Comparison of ENCODE assay signal across 21 cellular contexts in genomic region chr2:64814007-64814406, GRCh38.
"Had no signal": no experiment of that assay in that cellular context is flagged by ENCODE, and none has a peak within 500 bp of the region (broad histone marks: within the 10 kb centered on the region; RNA-seq: fewer than 3 reads in every experiment).

No MANE protein-coding gene starts in this region.

- H3K4me1 Mint-ChIP-seq: nephron had no signal

- H3K27me3 ChIP-seq: colonic mucosa, hepatocyte, suprapubic skin, thyroid gland had no signal

- H3K4me2 ChIP-seq: hepatocyte had no signal

- H3K9me3 Mint-ChIP-seq: memory B cell; nephron; stimulated activated effector memory CD8-positive, alpha-beta T cell treated with anti-CD3 and anti-CD28 coated beads, Interleukin-12 subunit alpha, Interleukin-12 subunit beta, amount 100 ng/mL, for 72 hours; type B pancreatic cell had no signal

- DNase-seq: colonic mucosa; dermis blood vessel endothelial cell; foreskin melanocyte; head of caudate nucleus; kidney; left cardiac atrium; left ventricle myocardium inferior; lower lobe of right lung; midbrain; naive B cell; posterior cingulate gyrus; stimulated activated CD4-positive, alpha-beta T cell treated with anti-CD3 and anti-CD28 coated beads, Interleukin-4, amount 100 ng/mL, for 1 hour; stimulated activated CD8-positive, alpha-beta memory T cell treated with anti-CD3 and anti-CD28 coated beads, Interleukin-4, amount 100 ng/mL, for 48 hours; stimulated activated naive CD8-positive, alpha-beta T cell treated with anti-CD3 and anti-CD28 coated beads, Interleukin-15, amount 100 ng/mL, for 72 hours; thyroid gland had no signal

- H3K27ac Mint-ChIP-seq: memory B cell; naive B cell; nephron; stimulated activated effector memory CD8-positive, alpha-beta T cell treated with anti-CD3 and anti-CD28 coated beads, Interleukin-12 subunit alpha, Interleukin-12 subunit beta, amount 100 ng/mL, for 72 hours; type B pancreatic cell had no signal

- H3K4me1 ChIP-seq: colonic mucosa, suprapubic skin had no signal

- H3K9me3 ChIP-seq: colonic mucosa, lower lobe of right lung, suprapubic skin, thyroid gland had no signal

- H3K4me3 Mint-ChIP-seq: memory B cell; naive B cell; nephron; stimulated activated effector memory CD8-positive, alpha-beta T cell treated with anti-CD3 and anti-CD28 coated beads, Interleukin-12 subunit alpha, Interleukin-12 subunit beta, amount 100 ng/mL, for 72 hours; stimulated activated naive CD8-positive, alpha-beta T cell treated with anti-CD3 and anti-CD28 coated beads, Interleukin-15, amount 100 ng/mL, for 72 hours; type B pancreatic cell had no signal

- ATAC-seq: left cardiac atrium; lower lobe of right lung; stimulated activated effector memory CD8-positive, alpha-beta T cell treated with anti-CD3 and anti-CD28 coated beads, Interleukin-12 subunit alpha, Interleukin-12 subunit beta, amount 100 ng/mL, for 72 hours; stimulated activated naive CD8-positive, alpha-beta T cell treated with anti-CD3 and anti-CD28 coated beads, Interleukin-15, amount 100 ng/mL, for 72 hours had no signal

- H3K36me3 Mint-ChIP-seq: memory B cell; stimulated activated effector memory CD8-positive, alpha-beta T cell treated with anti-CD3 and anti-CD28 coated beads, Interleukin-12 subunit alpha, Interleukin-12 subunit beta, amount 100 ng/mL, for 72 hours; type B pancreatic cell had no signal

- H3K79me2 ChIP-seq: hepatocyte had no signal

- H3K27ac ChIP-seq: colonic mucosa, hepatocyte, left ventricle myocardium inferior, lower lobe of right lung, suprapubic skin, thyroid gland had no signal

- H3K36me3 ChIP-seq: colonic mucosa, left ventricle myocardium inferior, lower lobe of right lung, suprapubic skin, thyroid gland had no signal

- H3K4me3 ChIP-seq: colonic mucosa, hepatocyte, left ventricle myocardium inferior, lower lobe of right lung, suprapubic skin, thyroid gland had no signal

- H2AFZ ChIP-seq: hepatocyte had no signal

- H3K27me3 Mint-ChIP-seq: memory B cell; naive B cell; stimulated activated naive CD8-positive, alpha-beta T cell treated with anti-CD3 and anti-CD28 coated beads, Interleukin-15, amount 100 ng/mL, for 72 hours had no signal
